ENCODE assay signal across 12 cellular contexts in genomic region chr5:159120446-159120845, GRCh38. TPM values are rescaled to one million over a fixed set of nuclear protein-coding genes. Genes with fewer than 3 reads are reported as not detected.
A peak's percentile ranks its signal among the peaks of the same experiment; 100 is the strongest.
DNase-seq lines count a peak whose midpoint lies in the region; ATAC-seq lines count a peak whose summit lies in the region.
"Had no signal": no experiment of that assay in that cellular context is flagged by ENCODE, and none has a peak within 500 bp of the region (broad histone marks: within the 10 kb centered on the region; RNA-seq: fewer than 3 reads in every experiment).

No MANE protein-coding gene starts in this region.

- H3K4me1 Mint-ChIP-seq in CD4-positive, CD25-positive, alpha-beta regulatory T cell: peaks cover 8 to 22% (median 14%) of the 10 kb centered on the region in 4 donors

- peak overlapping the region; percentile 89 to 99 (median 91) for H3K27ac Mint-ChIP-seq in CD4-positive, CD25-positive, alpha-beta regulatory T cell

- peaks cover 7% of the 10 kb centered on the region for H3K27me3 Mint-ChIP-seq in CD4-positive, CD25-positive, alpha-beta regulatory T cell

- peak; percentile 83 to 94 for ATAC-seq in CD4-positive, CD25-positive, alpha-beta regulatory T cell (ENCODE audit: low read depth in 2 of 2)
- ATAC-seq in GM19025 (IDR thresholded peaks at IDR 0.05; ENCODE audit: low read depth, unreplicated experiment) (peak; percentile 58), left lobe of liver (peak; percentile 70), sciatic nerve (no peak)

- no peaks in the 10 kb centered on the region for H3K36me3 ChIP-seq in CD4-positive, CD25-positive, alpha-beta regulatory T cell (ENCODE audit: control insufficient read depth, insufficient read depth, low read length)
- H3K36me3 ChIP-seq: uterus had no signal

- H3K4me3 ChIP-seq in CD4-positive, CD25-positive, alpha-beta regulatory T cell (ENCODE audit: low read depth, low read length): peak overlapping the region; percentile 57
- H3K4me3 ChIP-seq: uterus had no signal

- peak overlapping the region; percentile 56 to 76 (median 67) for H3K4me3 Mint-ChIP-seq in CD4-positive, CD25-positive, alpha-beta regulatory T cell

- peak in 2 of 3 donors; percentile 68 to 90 for DNase-seq in CD4-positive, CD25-positive, alpha-beta regulatory T cell
- peak; percentile 84 for DNase-seq in OCI-M1 (lab: John Stamatoyannopoulos, UW)
- DNase-seq in left lobe of liver (ENCODE audit: low spot score): no peak
- DNase-seq in sciatic nerve (ENCODE audit: low spot score): no peak
- no peak for DNase-seq in HK-2 (ENCODE audit: unreplicated experiment)
- DNase-seq in NCI-H187 treated with DMSO at 0.1 percent for 48 hours (lab: John Stamatoyannopoulos, UW): no peak
- no peak for DNase-seq in 8988T
- DNase-seq: activated CD8-positive, alpha-beta memory T cell treated with anti-CD3 and anti-CD28 coated beads, Interleukin-2, amount 50 U/mL, for 48 hours; NCI-H1105; SHP77 treated with DMSO at 0.1 percent for 48 hours; uterus had no signal

- H3K27me3 ChIP-seq in CD4-positive, CD25-positive, alpha-beta regulatory T cell (ENCODE audit: control insufficient read depth, insufficient read depth, low read length): peaks cover under 1% of the 10 kb centered on the region
- H3K27me3 ChIP-seq: uterus had no signal

- H3K4me1 ChIP-seq in CD4-positive, CD25-positive, alpha-beta regulatory T cell (ENCODE audit: control insufficient read depth, insufficient read depth, low read length, poor library complexity, severe bottlenecking): peaks cover 6% of the 10 kb centered on the region
- H3K4me1 ChIP-seq: uterus had no signal

- H3K36me3 Mint-ChIP-seq in CD4-positive, CD25-positive, alpha-beta regulatory T cell: no peaks in the 10 kb centered on the region

- intact Hi-C loops in sciatic nerve (cut with DNase I): no loop called here

- peaks cover 2 to 9% of the 10 kb centered on the region in 2 experiments for H3K9me3 ChIP-seq in CD4-positive, CD25-positive, alpha-beta regulatory T cell (ENCODE audit: control insufficient read depth in 2 of 2, low read length in 2 of 2)
- H3K9me3 ChIP-seq: uterus had no signal

- peaks cover 0 to 9% (median 5%) of the 10 kb centered on the region in 7 donors for H3K9me3 Mint-ChIP-seq in CD4-positive, CD25-positive, alpha-beta regulatory T cell

- peak overlapping the region; percentile 60 for H3K27ac ChIP-seq in CD4-positive, CD25-positive, alpha-beta regulatory T cell (ENCODE audit: insufficient read depth, low read length, poor library complexity, severe bottlenecking)
- H3K27ac ChIP-seq: uterus had no signal

RNA-seq across cellular contexts. Expression of gene EBF1, which starts 20.7 kb away (rescaled TPM):
- total RNA-seq in CD4-positive, CD25-positive, alpha-beta regulatory T cell: 0.64 TPM
- under 1 TPM in 2 of 4 donors, not detected in 2; 0.23 to 0.29 TPM for polyA plus RNA-seq in CD4-positive, CD25-positive, alpha-beta regulatory T cell
- total RNA-seq in left lobe of liver (0.55 TPM), sciatic nerve (86.9 TPM)

Comparison
In these comparisons a context has a peak if more than half of its experiments do, and no peak if none do; other contexts are left out.
1. DNase-seq: peak in CD4-positive, CD25-positive, alpha-beta regulatory T cell (2 of 3) and OCI-M1 (single experiment); none in left lobe of liver (single experiment), sciatic nerve (single experiment), HK-2 (single experiment), NCI-H187 treated with DMSO at 0.1 percent for 48 hours (single experiment) and 8988T (single experiment).
2. RNA of gene EBF1, which starts 20.7 kb away (total RNA-seq): 86.9 TPM in sciatic nerve (single experiment); 0.64 TPM in CD4-positive, CD25-positive, alpha-beta regulatory T cell (single experiment) and 0.55 TPM in left lobe of liver (single experiment); every median in the first group is over 10 times any median in the second.